ENCODE assay signal across 8 cellular contexts in genomic region chr7:712601-713457, GRCh38. TPM values are rescaled to one million over a fixed set of nuclear protein-coding genes. Genes with fewer than 3 reads are reported as not detected.
DNase-seq lines count a peak whose midpoint lies in the region; ATAC-seq, FAIRE-seq and TF ChIP-seq lines count a peak whose summit lies in the region.

No MANE protein-coding gene starts in this region.

- no peaks in the 10 kb centered on the region for H3K27me3 Mint-ChIP-seq in stimulated activated naive CD8-positive, alpha-beta T cell treated with anti-CD3 and anti-CD28 coated beads, Interleukin-15, Interleukin-2, amounts not matched to agents 100 ng/mL and 50 ng/mL, for 24 hours
- H3K27me3 Mint-ChIP-seq in natural killer cell treated with Interleukin-12 subunit alpha and Interleukin-12 subunit beta and Interleukin-15 and Interleukin-18, amount 100 ng/mL, for 72 hours, result peaks cover 9 to 17% of the 10 kb centered on the region in 2 donors

- H3K9me3 ChIP-seq in testis, result no peaks in the 10 kb centered on the region

- no peak for FAIRE-seq in urothelium cell line (lab: Jason Lieb, UNC)

- H3K4me1 ChIP-seq in testis, result peaks cover 8% of the 10 kb centered on the region

- H3K9me3 Mint-ChIP-seq in stimulated activated naive CD8-positive, alpha-beta T cell treated with anti-CD3 and anti-CD28 coated beads, Interleukin-15, Interleukin-2, amounts not matched to agents 100 ng/mL and 50 ng/mL, for 24 hours, result no peaks in the 10 kb centered on the region
- H3K9me3 Mint-ChIP-seq in natural killer cell treated with Interleukin-12 subunit alpha and Interleukin-12 subunit beta and Interleukin-15 and Interleukin-18, amount 100 ng/mL, for 72 hours, result no peaks in the 10 kb centered on the region

- intact Hi-C loops in testis (cut with DNase I; ENCODE audit: low total_unique reads), result no loop called here

- no peaks in the 10 kb centered on the region for H3K27me3 ChIP-seq in testis

- peaks cover 13% of the 10 kb centered on the region for H3K4me1 Mint-ChIP-seq in stimulated activated naive CD8-positive, alpha-beta T cell treated with anti-CD3 and anti-CD28 coated beads, Interleukin-15, Interleukin-2, amounts not matched to agents 100 ng/mL and 50 ng/mL, for 24 hours (ENCODE audit: low read depth)
- peaks cover 7 to 11% of the 10 kb centered on the region in 2 donors for H3K4me1 Mint-ChIP-seq in natural killer cell treated with Interleukin-12 subunit alpha and Interleukin-12 subunit beta and Interleukin-15 and Interleukin-18, amount 100 ng/mL, for 72 hours (ENCODE audit: low read depth in 2 of 2)

- H3K4me3 ChIP-seq in choroid plexus epithelial cell (ENCODE audit: low read depth, low read length) (peak overlapping the region; percentile 33), testis (peak overlapping the region in 1 of 2 donors; percentile 65)

- H3K27ac ChIP-seq in testis, result no peak overlapping the region

- no peak for DNase-seq in stimulated activated naive CD8-positive, alpha-beta T cell treated with anti-CD3 and anti-CD28 coated beads, Interleukin-15, Interleukin-2, amounts not matched to agents 100 U/mL and 50 U/mL, for 24 hours
- DNase-seq in choroid plexus epithelial cell (ENCODE audit: low read depth) (no peak), glomerular visceral epithelial cell (ENCODE audit: extremely low spot score) (no peak), testis (no peak), urothelium cell line (ENCODE audit: low spot score) (no peak), NCI-H2107 treated with DMSO at 0.1 percent for 48 hours (lab: John Stamatoyannopoulos, UW; ENCODE audit: unreplicated experiment) (no peak)
- no peak for DNase-seq in natural killer cell treated with Interleukin-12 subunit alpha and Interleukin-12 subunit beta and Interleukin-15 and Interleukin-18, amount 100 ng/mL, for 72 hours (ENCODE audit: low spot score)

- H3K36me3 ChIP-seq in testis (ENCODE audit: low read depth, missing control alignments), result no peaks in the 10 kb centered on the region

- H3K4me3 Mint-ChIP-seq in stimulated activated naive CD8-positive, alpha-beta T cell treated with anti-CD3 and anti-CD28 coated beads, Interleukin-15, Interleukin-2, amounts not matched to agents 100 ng/mL and 50 ng/mL, for 24 hours, result peak overlapping the region; percentile 40
- H3K4me3 Mint-ChIP-seq in natural killer cell treated with Interleukin-12 subunit alpha and Interleukin-12 subunit beta and Interleukin-15 and Interleukin-18, amount 100 ng/mL, for 72 hours, result peak overlapping the region; percentile 63

- TF ChIP-seq POLR2A in testis (IDR thresholded peaks at IDR 0.05), result no peak

- peaks cover 17% of the 10 kb centered on the region for H3K36me3 Mint-ChIP-seq in stimulated activated naive CD8-positive, alpha-beta T cell treated with anti-CD3 and anti-CD28 coated beads, Interleukin-15, Interleukin-2, amounts not matched to agents 100 ng/mL and 50 ng/mL, for 24 hours (ENCODE audit: low read depth)
- H3K36me3 Mint-ChIP-seq in natural killer cell treated with Interleukin-12 subunit alpha and Interleukin-12 subunit beta and Interleukin-15 and Interleukin-18, amount 100 ng/mL, for 72 hours, result peaks cover 5% of the 10 kb centered on the region

- no peak for ATAC-seq in stimulated activated naive CD8-positive, alpha-beta T cell treated with anti-CD3 and anti-CD28 coated beads, Interleukin-15, Interleukin-2, amounts not matched to agents 100 U/mL and 50 U/mL, for 24 hours
- peak; percentile 12 to 32 for ATAC-seq in natural killer cell treated with Interleukin-12 subunit alpha and Interleukin-12 subunit beta and Interleukin-15 and Interleukin-18, amount 100 ng/mL, for 72 hours

- 50 to 51% methylated on average over 20 to 30 of the region's 44 CpGs for WGBS in testis, 2 donors

- TF ChIP-seq CTCF in choroid plexus epithelial cell (conservative IDR thresholded peaks at IDR 0.05; ENCODE audit: low read depth, low read length) (no peak), testis (IDR thresholded peaks at IDR 0.05) (no peak)

- peak overlapping the region; percentile 58 for H3K27ac Mint-ChIP-seq in stimulated activated naive CD8-positive, alpha-beta T cell treated with anti-CD3 and anti-CD28 coated beads, Interleukin-15, Interleukin-2, amounts not matched to agents 100 ng/mL and 50 ng/mL, for 24 hours
- H3K27ac Mint-ChIP-seq in natural killer cell treated with Interleukin-12 subunit alpha and Interleukin-12 subunit beta and Interleukin-15 and Interleukin-18, amount 100 ng/mL, for 72 hours, result no peak overlapping the region

RNA-seq across cellular contexts. Expression of gene DNAAF5, which starts 13.7 kb away (rescaled TPM):
- 10 to 100 TPM; 19.5 to 53.4 TPM for total RNA-seq in natural killer cell treated with Interleukin-12 subunit alpha and Interleukin-12 subunit beta and Interleukin-15 and Interleukin-18, amount 100 ng/mL, for 72 hours
- total RNA-seq in testis, result 10 to 100 TPM; 52.6 to 67.0 TPM
- 21.1 TPM for polyA plus RNA-seq in testis (ENCODE audit: insufficient read depth, low read depth, low replicate concordance)

RNA-seq across cellular contexts. Expression of gene PRKAR1B, which starts 14.3 kb away (rescaled TPM):
- 10 to 100 TPM in 1 of 2 donors, 1 to 10 TPM in 1; 9.8 to 31.9 TPM for total RNA-seq in natural killer cell treated with Interleukin-12 subunit alpha and Interleukin-12 subunit beta and Interleukin-15 and Interleukin-18, amount 100 ng/mL, for 72 hours
- 10 to 100 TPM; 31.3 to 35.7 TPM for total RNA-seq in testis
- polyA plus RNA-seq in testis (ENCODE audit: insufficient read depth, low read depth, low replicate concordance), result 27.8 TPM
